In genomic region chr22:20531404-20532181, GRCh38 we compare ENCODE assay signal across 8 cellular contexts. TPM values are rescaled to one million over a fixed set of nuclear protein-coding genes. Genes with fewer than 3 reads are reported as not detected.
DNase-seq lines count a peak whose midpoint lies in the region; ATAC-seq, FAIRE-seq and TF ChIP-seq lines count a peak whose summit lies in the region.

No MANE protein-coding gene starts in this region.

- peaks cover 75% of the 10 kb centered on the region for H3K4me1 Mint-ChIP-seq in central memory CD8-positive, alpha-beta T cell

- no peaks in the 10 kb centered on the region for H3K27me3 ChIP-seq in BLaER1 treated with 17β-estradiol and CSF1 and Interleukin-3, amounts not matched to agents 10 nM and 100 nM
- H3K27me3 ChIP-seq in HepG2 (ENCODE audit: control insufficient read depth in 1 of 2, insufficient read depth in 2 of 2, low read length in 2 of 2) (no peaks in the 10 kb centered on the region), thyroid gland (no peaks in the 10 kb centered on the region)

- peak overlapping the region in 4 of 11 experiments; percentile 0 to 25 (median 12); a peak in 6 of 22 replicates for H3K27ac ChIP-seq in BLaER1 treated with 17β-estradiol and CSF1 and Interleukin-3, amounts not matched to agents 10 nM and 100 nM
- H3K27ac ChIP-seq in KOPT-K1 (ENCODE audit: low read depth, low read length, poor library complexity, severe bottlenecking): peak overlapping the region; percentile 16
- H3K27ac ChIP-seq in HepG2 (ENCODE audit: extremely low read length, insufficient read depth, low read length): peak overlapping the region; percentile 16
- H3K27ac ChIP-seq in thyroid gland: peak overlapping the region; percentile 60 to 85 (median 66)

- H3K4me3 ChIP-seq in BLaER1 treated with 17β-estradiol and CSF1 and Interleukin-3, amounts not matched to agents 10 nM and 100 nM: no peak overlapping the region
- H3K4me3 ChIP-seq in HepG2 (replicated peaks in 1 of 3; ENCODE audit: insufficient read depth in 1 of 3, low read depth in 2 of 3, low read length in 3 of 3) (no peak overlapping the region), thyroid gland (replicated peaks in 1 of 3) (no peak overlapping the region)

- H3K9me3 ChIP-seq in BLaER1 treated with 17β-estradiol and CSF1 and Interleukin-3, amounts not matched to agents 10 nM and 100 nM (replicated peaks in 1 of 11): no peaks in the 10 kb centered on the region
- H3K9me3 ChIP-seq in KOPT-K1 (ENCODE audit: insufficient read depth, low read length, poor library complexity, severe bottlenecking): no peaks in the 10 kb centered on the region
- H3K9me3 ChIP-seq in HepG2 (ENCODE audit: low read length): no peaks in the 10 kb centered on the region
- no peaks in the 10 kb centered on the region for H3K9me3 ChIP-seq in thyroid gland

- no peak for TF ChIP-seq CTCF in HepG2 (CRISPR knock-in tag; IDR thresholded peaks at IDR 0.05)
- no peak for TF ChIP-seq CTCF in thyroid gland (IDR thresholded peaks at IDR 0.05)

- H3K27ac Mint-ChIP-seq in central memory CD8-positive, alpha-beta T cell (ENCODE audit: low read depth): peak overlapping the region; percentile 77

- no peaks in the 10 kb centered on the region for H3K27me3 Mint-ChIP-seq in central memory CD8-positive, alpha-beta T cell

- H3K36me3 Mint-ChIP-seq in central memory CD8-positive, alpha-beta T cell (ENCODE audit: insufficient read depth): peaks cover 20% of the 10 kb centered on the region

- DNase-seq in central memory CD8-positive, alpha-beta T cell (ENCODE audit: low spot score in 2 of 2): no peak
- DNase-seq in HepG2 (ENCODE audit: low spot score) (peak; percentile 39), thyroid gland (peak; percentile 84 to 85), NCI-H526 (lab: John Stamatoyannopoulos, UW) (no peak)
- DNase-seq in stimulated activated CD4-positive, alpha-beta T cell treated with anti-CD3 and anti-CD28 coated beads, Interleukin-2, amount 100 ng/mL, for 24 hours: no peak

- peaks cover 51 to 78% (median 69%) of the 10 kb centered on the region in 10 experiments for H3K4me1 ChIP-seq in BLaER1 treated with 17β-estradiol and CSF1 and Interleukin-3, amounts not matched to agents 10 nM and 100 nM
- H3K4me1 ChIP-seq in HepG2 (ENCODE audit: insufficient read depth, low read length) (peaks cover 33% of the 10 kb centered on the region), thyroid gland (peaks cover 32 to 50% of the 10 kb centered on the region in 2 donors)

- FAIRE-seq in HepG2 (lab: Jason Lieb, UNC): no peak

- POLR2A ChIA-PET in HepG2 (lab: Yijun Ruan, JAX): interaction anchor here (0.8 to 1.3 kb wide), 2 partner anchors 19 to 22 kb away, joined by 3 to 5 read pairs; no protein-coding TSS in a partner anchor

- H4K20me1 ChIP-seq in BLaER1 treated with 17β-estradiol and CSF1 and Interleukin-3, amounts not matched to agents 10 nM and 100 nM: peaks cover 93 to 99% (median 99%) of the 10 kb centered on the region in 11 experiments
- peaks cover 51% of the 10 kb centered on the region for H4K20me1 ChIP-seq in HepG2 (ENCODE audit: insufficient read depth, low read length)

- in situ Hi-C loops in HepG2 (cut with HindIII; ENCODE audit: extremely low pct_ligation_motif_present, low pct_unique_long_range_greater_than_20kb): no loop called here

- no peak for ATAC-seq in central memory CD8-positive, alpha-beta T cell (replicated peaks; ENCODE audit: extremely low read depth, poor library complexity, severe bottlenecking)
- ATAC-seq in HepG2 (peak; percentile 81), GM18907 (IDR thresholded peaks at IDR 0.05; ENCODE audit: unreplicated experiment) (no peak)

- WGBS in HepG2 (ENCODE audit: low lambda C conversion rate): over 99% methylated on average over 9 of the region's 15 CpGs
- 41 to 48% methylated on average over 12 to 15 of the region's 15 CpGs for WGBS in thyroid gland, 2 donors

- BruUV-seq in HepG2 (replicated peaks; lab: Mats Ljungman, UMichigan): no TSS peak

- CTCF ChIA-PET in HepG2 (lab: Yijun Ruan, JAX; ENCODE audit: low intra/inter-chr PET ratio, low total read pairs): no interaction called here

- H3K9ac ChIP-seq in BLaER1 treated with 17β-estradiol and CSF1 and Interleukin-3, amounts not matched to agents 10 nM and 100 nM: peak overlapping the region in 6 of 11 experiments; percentile 11 to 43 (median 17); a peak in 7 of 22 replicates
- H3K9ac ChIP-seq in HepG2 (ENCODE audit: insufficient read depth, low read depth, low read length): no peak overlapping the region

- TF ChIP-seq EP300 in HepG2 (IDR thresholded peaks at IDR 0.05; ENCODE audit: low read depth in 2 of 2, low read length in 2 of 2): no peak
- TF ChIP-seq EP300 in HepG2 (CRISPR knock-in tag; IDR thresholded peaks at IDR 0.05; ENCODE audit: borderline replicate concordance): no peak

- H3K4me2 ChIP-seq in BLaER1 treated with 17β-estradiol and CSF1 and Interleukin-3, amounts not matched to agents 10 nM and 100 nM: peak overlapping the region; percentile 5 to 42 (median 20); a peak in 17 of 22 replicates
- no peak overlapping the region for H3K4me2 ChIP-seq in HepG2 (ENCODE audit: low read depth, low read length)

- TF ChIP-seq POLR2A in HepG2 (IDR thresholded peaks at IDR 0.05; ENCODE audit: insufficient read depth in 1 of 2, low read depth in 2 of 2, low read length in 2 of 2) (no peak), thyroid gland (IDR thresholded peaks at IDR 0.05) (peak in 1 of 2 donors; percentile 49)

- intact Hi-C loops in HepG2 (cut with micrococcal nuclease; ENCODE audit: unreplicated experiment): no loop called here
- intact Hi-C loops in thyroid gland (cut with DNase I): no loop called here

- TF ChIP-seq RAD21 in HepG2 (CRISPR knock-in tag; IDR thresholded peaks at IDR 0.05): no peak

- H3K79me2 ChIP-seq in HepG2 (ENCODE audit: insufficient read depth, low read length): peaks cover 67% of the 10 kb centered on the region

- no peaks in the 10 kb centered on the region for H3K9me3 Mint-ChIP-seq in central memory CD8-positive, alpha-beta T cell

- H3K36me3 ChIP-seq in BLaER1 treated with 17β-estradiol and CSF1 and Interleukin-3, amounts not matched to agents 10 nM and 100 nM: peaks cover 74 to 91% (median 86%) of the 10 kb centered on the region in 11 experiments
- H3K36me3 ChIP-seq in KOPT-K1 (ENCODE audit: insufficient read depth, low read length): peaks cover 64% of the 10 kb centered on the region
- H3K36me3 ChIP-seq in HepG2 (replicated peaks in 1 of 2; ENCODE audit: control insufficient read depth in 1 of 2, insufficient read depth in 2 of 2, low read length in 2 of 2): peaks cover 14 to 55% of the 10 kb centered on the region in 2 experiments; a peak in 4 of 5 replicates
- peaks cover 0 to 5% of the 10 kb centered on the region in 2 donors for H3K36me3 ChIP-seq in thyroid gland

- no peak overlapping the region for H2AFZ ChIP-seq in HepG2 (ENCODE audit: low read length)

- no peak overlapping the region for H3K4me3 Mint-ChIP-seq in central memory CD8-positive, alpha-beta T cell

RNA-seq across cellular contexts. Expression of gene MED15, which starts 24.2 kb away (rescaled TPM):
- total RNA-seq in HepG2 (2016; rRNA removed; fragmentation: Illumina TruSeq; extraction: Trizol) (9.8 and 14.3 TPM in 2 replicates), thyroid gland (10 to 100 TPM; 33.6 to 65.1 (median 36.1) TPM)
- 51.6 and 53.2 TPM in 2 replicates for total RNA-seq in HepG2 (2016; cell fraction: cytosol; rRNA removed; fragmentation: Illumina TruSeq; extraction: Trizol; ENCODE audit: low read depth)
- total RNA-seq in HepG2 (2016; cell fraction: insoluble cytoplasmic fraction; rRNA removed; fragmentation: Illumina TruSeq; extraction: Trizol): 7.7 and 13.5 TPM in 2 replicates
- total RNA-seq in HepG2 (2016; cell fraction: membrane; rRNA removed; fragmentation: Illumina TruSeq; extraction: Trizol): 31.3 and 33.8 TPM in 2 replicates
- total RNA-seq in HepG2 (2016; cell fraction: nucleus; rRNA removed; fragmentation: Illumina TruSeq; extraction: Trizol): 27.9 and 31.0 TPM in 2 replicates
- polyA plus RNA-seq in HepG2 (2011; rRNA removed): 27.0 and 31.0 TPM in 2 replicates
- polyA plus RNA-seq in HepG2 (2011; cell fraction: cytosol; rRNA removed): 12.4 and 17.0 TPM in 2 replicates
- polyA plus RNA-seq in HepG2 (2011; cell fraction: nucleus; rRNA removed): 131 and 178 TPM in 2 replicates
- polyA plus RNA-seq in HepG2 (2012): 31.5 and 37.1 TPM in 2 replicates
- polyA plus RNA-seq in HepG2 (2016; cell fraction: cytosol; fragmentation: Illumina TruSeq; extraction: Trizol; ENCODE audit: low read depth): 6.4 and 9.0 TPM in 2 replicates
- polyA plus RNA-seq in HepG2 (2016; cell fraction: insoluble cytoplasmic fraction; fragmentation: Illumina TruSeq; extraction: Trizol; ENCODE audit: low read depth): 15.4 and 20.3 TPM in 2 replicates
- polyA plus RNA-seq in HepG2 (2016; cell fraction: membrane; fragmentation: Illumina TruSeq; extraction: Trizol; ENCODE audit: low read depth): 14.6 and 14.9 TPM in 2 replicates
- 54.7 and 59.1 TPM in 2 replicates for polyA plus RNA-seq in HepG2 (2016; cell fraction: nucleus; fragmentation: Illumina TruSeq; extraction: Trizol; ENCODE audit: insufficient read depth, low read depth)
- 39.9 and 83.9 TPM in 2 replicates for polyA minus RNA-seq in HepG2 (2011; rRNA and poly(A)+ RNA removed; ENCODE audit: low replicate concordance)
- 31.6 and 37.5 TPM in 2 replicates for polyA minus RNA-seq in HepG2 (2011; cell fraction: cytosol; rRNA and poly(A)+ RNA removed)
- 98.0 and 116 TPM in 2 replicates for polyA minus RNA-seq in HepG2 (2011; cell fraction: nucleus; rRNA and poly(A)+ RNA removed)

RNA-seq across cellular contexts. Expression of gene KLHL22, which starts 36.0 kb away (rescaled TPM):
- 11.3 and 14.8 TPM in 2 replicates for total RNA-seq in HepG2 (2016; rRNA removed; fragmentation: Illumina TruSeq; extraction: Trizol)
- 3.5 and 4.2 TPM in 2 replicates for total RNA-seq in HepG2 (2016; cell fraction: cytosol; rRNA removed; fragmentation: Illumina TruSeq; extraction: Trizol; ENCODE audit: low read depth)
- 9.8 and 17.0 TPM in 2 replicates for total RNA-seq in HepG2 (2016; cell fraction: insoluble cytoplasmic fraction; rRNA removed; fragmentation: Illumina TruSeq; extraction: Trizol)
- total RNA-seq in HepG2 (2016; cell fraction: membrane; rRNA removed; fragmentation: Illumina TruSeq; extraction: Trizol): 5.6 and 6.4 TPM in 2 replicates
- total RNA-seq in HepG2 (2016; cell fraction: nucleus; rRNA removed; fragmentation: Illumina TruSeq; extraction: Trizol): 16.4 and 19.9 TPM in 2 replicates
- polyA plus RNA-seq in HepG2 (2011; rRNA removed): 10.9 and 15.8 TPM in 2 replicates
- 10.9 and 13.2 TPM in 2 replicates for polyA plus RNA-seq in HepG2 (2011; cell fraction: cytosol; rRNA removed)
- polyA plus RNA-seq in HepG2 (2011; cell fraction: nucleus; rRNA removed): 24.9 and 26.8 TPM in 2 replicates
- polyA plus RNA-seq in HepG2 (2012): 7.6 and 8.3 TPM in 2 replicates
- 0.76 and 1.1 TPM in 2 replicates for polyA plus RNA-seq in HepG2 (2016; cell fraction: cytosol; fragmentation: Illumina TruSeq; extraction: Trizol; ENCODE audit: low read depth)
- polyA plus RNA-seq in HepG2 (2016; cell fraction: insoluble cytoplasmic fraction; fragmentation: Illumina TruSeq; extraction: Trizol; ENCODE audit: low read depth): 7.9 and 10.3 TPM in 2 replicates
- 1.1 and 1.6 TPM in 2 replicates for polyA plus RNA-seq in HepG2 (2016; cell fraction: membrane; fragmentation: Illumina TruSeq; extraction: Trizol; ENCODE audit: low read depth)
- polyA plus RNA-seq in HepG2 (2016; cell fraction: nucleus; fragmentation: Illumina TruSeq; extraction: Trizol; ENCODE audit: insufficient read depth, low read depth): 21.4 and 25.4 TPM in 2 replicates
- 12.1 and 32.8 TPM in 2 replicates for polyA minus RNA-seq in HepG2 (2011; rRNA and poly(A)+ RNA removed; ENCODE audit: low replicate concordance)
- 6.0 and 10.6 TPM in 2 replicates for polyA minus RNA-seq in HepG2 (2011; cell fraction: cytosol; rRNA and poly(A)+ RNA removed)
- polyA minus RNA-seq in HepG2 (2011; cell fraction: nucleus; rRNA and poly(A)+ RNA removed): 17.1 and 18.6 TPM in 2 replicates
- total RNA-seq in thyroid gland: 10 to 100 TPM; 38.0 to 76.9 (median 61.0) TPM

Comparison
In these comparisons a context has a peak if more than half of its experiments do, and no peak if none do; other contexts are left out.
1. DNase-seq: peak in HepG2 (single experiment) and thyroid gland (2 of 2); none in central memory CD8-positive, alpha-beta T cell (0 of 2), NCI-H526 (0 of 2) and stimulated activated CD4-positive, alpha-beta T cell treated with anti-CD3 and anti-CD28 coated beads, Interleukin-2, amount 100 ng/mL, for 24 hours (0 of 2).